ENCODE assay signal across 12 cellular contexts in the genomic region with DNA sequence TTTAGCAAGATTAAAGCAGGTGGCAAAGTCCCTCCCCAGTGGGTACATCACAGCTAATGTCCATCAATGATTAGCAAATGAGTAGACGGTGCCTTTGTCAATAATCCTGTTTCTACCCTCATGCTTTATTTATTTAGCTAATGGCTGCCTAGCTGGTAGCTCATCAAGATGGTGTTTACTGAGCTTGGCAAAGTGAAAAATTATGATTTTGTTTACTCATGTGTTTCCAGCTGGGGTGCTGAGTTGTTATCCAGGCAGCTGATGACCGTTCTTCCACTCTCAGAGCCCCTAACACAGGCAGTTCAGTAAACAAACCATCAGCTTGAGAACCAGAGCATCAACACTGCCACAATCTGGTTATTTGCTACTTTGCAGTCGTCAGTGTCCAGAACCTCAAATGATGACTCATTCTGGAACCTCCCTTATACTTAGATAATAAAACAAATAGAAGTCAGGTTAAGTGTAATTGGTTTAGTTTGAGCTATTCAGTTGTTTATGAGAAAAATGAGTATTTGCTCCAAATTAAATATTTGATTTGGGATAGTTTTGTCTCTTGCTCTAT.
DNase-seq lines count a peak whose midpoint lies in the region; ATAC-seq and TF ChIP-seq lines count a peak whose summit lies in the region.
"Had no signal": no experiment of that assay in that cellular context is flagged by ENCODE, and none has a peak within 500 bp of the region (broad histone marks: within the 10 kb centered on the region; RNA-seq: fewer than 3 reads in every experiment).

No MANE protein-coding gene starts in this region.

- H3K9me3 ChIP-seq in left ventricle myocardium inferior (replicated peaks): no peaks in the 10 kb centered on the region

- TF ChIP-seq CTCF in RWPE1 (conservative IDR thresholded peaks at IDR 0.05; ENCODE audit: low read depth): no peak
- TF ChIP-seq CTCF in glutamatergic neuron (IDR thresholded peaks at IDR 0.05; ENCODE audit: partially characterized antibody, unreplicated experiment): no peak
- peak in 1 of 2 experiments; percentile 47; a peak in 2 of 4 replicates for TF ChIP-seq CTCF in GM23338 (conservative IDR thresholded peaks at IDR 0.05; ENCODE audit: low read depth in 2 of 2)
- TF ChIP-seq CTCF in left ventricle myocardium inferior (IDR thresholded peaks at IDR 0.05; ENCODE audit: borderline replicate concordance): no peak

- H4K20me1 ChIP-seq in GM23338 (replicated peaks; ENCODE audit: insufficient read depth): no peaks in the 10 kb centered on the region

- H3K27me3 Mint-ChIP-seq in glutamatergic neuron (ENCODE audit: unreplicated experiment) (peaks cover 15% of the 10 kb centered on the region), GM23338 (ENCODE audit: insufficient read depth, low read depth, poor library complexity) (peaks cover 4% of the 10 kb centered on the region)

- no peaks in the 10 kb centered on the region for H3K79me2 ChIP-seq in GM23338 (replicated peaks; ENCODE audit: insufficient read depth)

- H2AFZ ChIP-seq in GM23338: no peak overlapping the region

- no peaks in the 10 kb centered on the region for H3K36me3 ChIP-seq in GM23338 (ENCODE audit: insufficient read depth)
- H3K36me3 ChIP-seq in left ventricle myocardium inferior: no peaks in the 10 kb centered on the region

- no peaks in the 10 kb centered on the region for H3K4me1 ChIP-seq in GM23338 (ENCODE audit: insufficient read depth)
- no peaks in the 10 kb centered on the region for H3K4me1 ChIP-seq in left ventricle myocardium inferior

- no peak overlapping the region for H3K4me2 ChIP-seq in GM23338

- intact Hi-C loops in left ventricle myocardium inferior (cut with micrococcal nuclease): no loop called here

- peak; percentile 85 for DNase-seq in COLO668 (lab: John Stamatoyannopoulos, UW; ENCODE audit: unreplicated experiment)
- DNase-seq in LoVo (ENCODE audit: low spot score): peak; percentile 1
- DNase-seq in RWPE1 (ENCODE audit: low spot score): peak; percentile 21
- DNase-seq in glutamatergic neuron: no peak
- DNase-seq in GM23338 (ENCODE audit: low spot score): no peak
- no peak for DNase-seq in left ventricle myocardium inferior
- DNase-seq in GDM1 (lab: John Stamatoyannopoulos, UW): no peak
- DNase-seq in CD1c-positive myeloid dendritic cell (ENCODE audit: extremely low spot score): no peak
- DNase-seq: cortex of kidney, GOT3, KBM-7 had no signal

- CTCF ChIA-PET in RWPE1 (lab: Yijun Ruan, JAX): interaction anchor here (0.6 kb wide), 1 partner anchor 174 kb away, joined by 3 read pairs; no protein-coding TSS in a partner anchor

- no peaks in the 10 kb centered on the region; the same call in 1 of the 2 replicates for H3K9me2 ChIP-seq in GM23338 (ENCODE audit: insufficient read depth)

- peak overlapping the region; percentile 14 for H3K27ac Mint-ChIP-seq in glutamatergic neuron (ENCODE audit: unreplicated experiment)
- no peak overlapping the region for H3K27ac Mint-ChIP-seq in GM23338
- H3K27ac Mint-ChIP-seq: mesothelial cell of epicardium had no signal

- H3K4me1 Mint-ChIP-seq in glutamatergic neuron (ENCODE audit: low read depth, unreplicated experiment): peaks cover 57% of the 10 kb centered on the region
- peaks cover 15% of the 10 kb centered on the region for H3K4me1 Mint-ChIP-seq in GM23338
- H3K4me1 Mint-ChIP-seq: mesothelial cell of epicardium had no signal

- H3K27me3 ChIP-seq in GM23338 (ENCODE audit: insufficient read depth): no peaks in the 10 kb centered on the region
- peaks cover 38% of the 10 kb centered on the region for H3K27me3 ChIP-seq in left ventricle myocardium inferior (ENCODE audit: low read depth)

- H3K4me3 ChIP-seq in GM23338 (no peak overlapping the region), left ventricle myocardium inferior (no peak overlapping the region)

- no peaks in the 10 kb centered on the region for H3K36me3 Mint-ChIP-seq in glutamatergic neuron (ENCODE audit: unreplicated experiment)
- no peaks in the 10 kb centered on the region for H3K36me3 Mint-ChIP-seq in GM23338 (ENCODE audit: low read depth)
- H3K36me3 Mint-ChIP-seq: mesothelial cell of epicardium had no signal

- ATAC-seq in GM23338: no peak

- POLR2A ChIA-PET in RWPE1 (lab: Yijun Ruan, JAX; ENCODE audit: low non-redundant PET): no interaction called here

- H3K9me3 Mint-ChIP-seq in glutamatergic neuron (ENCODE audit: unreplicated experiment) (peaks cover 17% of the 10 kb centered on the region), GM23338 (no peaks in the 10 kb centered on the region; the same call in 2 of the 3 replicates)
- H3K9me3 Mint-ChIP-seq: mesothelial cell of epicardium had no signal

- H3K4me3 Mint-ChIP-seq in glutamatergic neuron (ENCODE audit: unreplicated experiment): peak overlapping the region; percentile 23
- H3K4me3 Mint-ChIP-seq in GM23338: no peak overlapping the region
- H3K4me3 Mint-ChIP-seq: mesothelial cell of epicardium had no signal

- no peak overlapping the region for H3K27ac ChIP-seq in RWPE1
- H3K27ac ChIP-seq in GM23338 (ENCODE audit: low read depth): no peak overlapping the region
- H3K27ac ChIP-seq in left ventricle myocardium inferior (replicated peaks): no peak overlapping the region

- H3F3A ChIP-seq in GM23338 (replicated peaks; ENCODE audit: low read depth): no peaks in the 10 kb centered on the region

TF ChIP-seq in GM23338, 12 proteins besides CTCF, POLR2A, EP300 and RAD21 (continues in another document):
- TF ChIP-seq, protein P1, sequence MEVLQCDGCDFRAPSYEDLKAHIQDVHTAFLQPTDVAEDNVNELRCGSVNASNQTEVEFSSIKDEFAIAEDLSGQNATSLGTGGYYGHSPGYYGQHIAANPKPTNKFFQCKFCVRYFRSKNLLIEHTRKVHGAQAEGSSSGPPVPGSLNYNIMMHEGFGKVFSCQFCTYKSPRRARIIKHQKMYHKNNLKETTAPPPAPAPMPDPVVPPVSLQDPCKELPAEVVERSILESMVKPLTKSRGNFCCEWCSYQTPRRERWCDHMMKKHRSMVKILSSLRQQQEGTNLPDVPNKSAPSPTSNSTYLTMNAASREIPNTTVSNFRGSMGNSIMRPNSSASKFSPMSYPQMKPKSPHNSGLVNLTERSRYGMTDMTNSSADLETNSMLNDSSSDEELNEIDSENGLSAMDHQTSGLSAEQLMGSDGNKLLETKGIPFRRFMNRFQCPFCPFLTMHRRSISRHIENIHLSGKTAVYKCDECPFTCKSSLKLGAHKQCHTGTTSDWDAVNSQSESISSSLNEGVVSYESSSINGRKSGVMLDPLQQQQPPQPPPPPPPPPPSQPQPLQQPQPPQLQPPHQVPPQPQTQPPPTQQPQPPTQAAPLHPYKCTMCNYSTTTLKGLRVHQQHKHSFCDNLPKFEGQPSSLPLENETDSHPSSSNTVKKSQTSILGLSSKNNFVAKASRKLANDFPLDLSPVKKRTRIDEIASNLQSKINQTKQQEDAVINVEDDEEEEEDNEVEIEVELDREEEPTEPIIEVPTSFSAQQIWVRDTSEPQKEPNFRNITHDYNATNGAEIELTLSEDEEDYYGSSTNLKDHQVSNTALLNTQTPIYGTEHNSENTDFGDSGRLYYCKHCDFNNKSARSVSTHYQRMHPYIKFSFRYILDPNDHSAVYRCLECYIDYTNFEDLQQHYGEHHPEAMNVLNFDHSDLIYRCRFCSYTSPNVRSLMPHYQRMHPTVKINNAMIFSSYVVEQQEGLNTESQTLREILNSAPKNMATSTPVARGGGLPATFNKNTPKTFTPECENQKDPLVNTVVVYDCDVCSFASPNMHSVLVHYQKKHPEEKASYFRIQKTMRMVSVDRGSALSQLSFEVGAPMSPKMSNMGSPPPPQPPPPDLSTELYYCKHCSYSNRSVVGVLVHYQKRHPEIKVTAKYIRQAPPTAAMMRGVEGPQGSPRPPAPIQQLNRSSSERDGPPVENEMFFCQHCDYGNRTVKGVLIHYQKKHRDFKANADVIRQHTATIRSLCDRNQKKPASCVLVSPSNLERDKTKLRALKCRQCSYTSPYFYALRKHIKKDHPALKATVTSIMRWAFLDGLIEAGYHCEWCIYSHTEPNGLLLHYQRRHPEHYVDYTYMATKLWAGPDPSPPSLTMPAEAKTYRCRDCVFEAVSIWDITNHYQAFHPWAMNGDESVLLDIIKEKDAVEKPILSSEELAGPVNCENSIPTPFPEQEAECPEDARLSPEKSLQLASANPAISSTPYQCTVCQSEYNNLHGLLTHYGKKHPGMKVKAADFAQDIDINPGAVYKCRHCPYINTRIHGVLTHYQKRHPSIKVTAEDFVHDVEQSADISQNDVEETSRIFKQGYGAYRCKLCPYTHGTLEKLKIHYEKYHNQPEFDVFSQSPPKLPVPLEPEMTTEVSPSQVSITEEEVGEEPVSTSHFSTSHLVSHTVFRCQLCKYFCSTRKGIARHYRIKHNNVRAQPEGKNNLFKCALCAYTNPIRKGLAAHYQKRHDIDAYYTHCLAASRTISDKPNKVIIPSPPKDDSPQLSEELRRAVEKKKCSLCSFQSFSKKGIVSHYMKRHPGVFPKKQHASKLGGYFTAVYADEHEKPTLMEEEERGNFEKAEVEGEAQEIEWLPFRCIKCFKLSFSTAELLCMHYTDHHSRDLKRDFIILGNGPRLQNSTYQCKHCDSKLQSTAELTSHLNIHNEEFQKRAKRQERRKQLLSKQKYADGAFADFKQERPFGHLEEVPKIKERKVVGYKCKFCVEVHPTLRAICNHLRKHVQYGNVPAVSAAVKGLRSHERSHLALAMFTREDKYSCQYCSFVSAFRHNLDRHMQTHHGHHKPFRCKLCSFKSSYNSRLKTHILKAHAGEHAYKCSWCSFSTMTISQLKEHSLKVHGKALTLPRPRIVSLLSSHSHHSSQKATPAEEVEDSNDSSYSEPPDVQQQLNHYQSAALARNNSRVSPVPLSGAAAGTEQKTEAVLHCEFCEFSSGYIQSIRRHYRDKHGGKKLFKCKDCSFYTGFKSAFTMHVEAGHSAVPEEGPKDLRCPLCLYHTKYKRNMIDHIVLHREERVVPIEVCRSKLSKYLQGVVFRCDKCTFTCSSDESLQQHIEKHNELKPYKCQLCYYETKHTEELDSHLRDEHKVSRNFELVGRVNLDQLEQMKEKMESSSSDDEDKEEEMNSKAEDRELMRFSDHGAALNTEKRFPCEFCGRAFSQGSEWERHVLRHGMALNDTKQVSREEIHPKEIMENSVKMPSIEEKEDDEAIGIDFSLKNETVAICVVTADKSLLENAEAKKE (CRISPR knock-in tag; IDR thresholded peaks at IDR 0.05): no peak
- TF ChIP-seq EZH2phosphoT487 (IDR thresholded peaks at IDR 0.05; ENCODE audit: unreplicated experiment): no peak
- no peak for TF ChIP-seq ZNF114 (CRISPR knock-in tag; IDR thresholded peaks at IDR 0.05)
- TF ChIP-seq, protein P2, sequence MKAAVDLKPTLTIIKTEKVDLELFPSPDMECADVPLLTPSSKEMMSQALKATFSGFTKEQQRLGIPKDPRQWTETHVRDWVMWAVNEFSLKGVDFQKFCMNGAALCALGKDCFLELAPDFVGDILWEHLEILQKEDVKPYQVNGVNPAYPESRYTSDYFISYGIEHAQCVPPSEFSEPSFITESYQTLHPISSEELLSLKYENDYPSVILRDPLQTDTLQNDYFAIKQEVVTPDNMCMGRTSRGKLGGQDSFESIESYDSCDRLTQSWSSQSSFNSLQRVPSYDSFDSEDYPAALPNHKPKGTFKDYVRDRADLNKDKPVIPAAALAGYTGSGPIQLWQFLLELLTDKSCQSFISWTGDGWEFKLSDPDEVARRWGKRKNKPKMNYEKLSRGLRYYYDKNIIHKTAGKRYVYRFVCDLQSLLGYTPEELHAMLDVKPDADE (IDR thresholded peaks at IDR 0.05): no peak
- TF ChIP-seq JUNB (IDR thresholded peaks at IDR 0.05; ENCODE audit: unreplicated experiment): no peak
- no peak for TF ChIP-seq ZNF331 (CRISPR knock-in tag; IDR thresholded peaks at IDR 0.05; ENCODE audit: low read depth)

Comparison
In these comparisons a context has a peak if more than half of its experiments do, and no peak if none do; other contexts are left out.
1. DNase-seq: peak in COLO668 (single experiment), LoVo (single experiment) and RWPE1 (single experiment); none in glutamatergic neuron (single experiment), GM23338 (single experiment), left ventricle myocardium inferior (single experiment), GDM1 (single experiment) and CD1c-positive myeloid dendritic cell (single experiment).